In genomic region chr2:6053711-6054393, GRCh38 we compare ENCODE assay signal across 1 cellular context.
TF ChIP-seq lines count a peak whose summit lies in the region.

No MANE protein-coding gene starts in this region.

TF ChIP-seq in GM23338, 12 proteins besides CTCF, POLR2A, EP300 and RAD21:
- TF ChIP-seq, protein P1, sequence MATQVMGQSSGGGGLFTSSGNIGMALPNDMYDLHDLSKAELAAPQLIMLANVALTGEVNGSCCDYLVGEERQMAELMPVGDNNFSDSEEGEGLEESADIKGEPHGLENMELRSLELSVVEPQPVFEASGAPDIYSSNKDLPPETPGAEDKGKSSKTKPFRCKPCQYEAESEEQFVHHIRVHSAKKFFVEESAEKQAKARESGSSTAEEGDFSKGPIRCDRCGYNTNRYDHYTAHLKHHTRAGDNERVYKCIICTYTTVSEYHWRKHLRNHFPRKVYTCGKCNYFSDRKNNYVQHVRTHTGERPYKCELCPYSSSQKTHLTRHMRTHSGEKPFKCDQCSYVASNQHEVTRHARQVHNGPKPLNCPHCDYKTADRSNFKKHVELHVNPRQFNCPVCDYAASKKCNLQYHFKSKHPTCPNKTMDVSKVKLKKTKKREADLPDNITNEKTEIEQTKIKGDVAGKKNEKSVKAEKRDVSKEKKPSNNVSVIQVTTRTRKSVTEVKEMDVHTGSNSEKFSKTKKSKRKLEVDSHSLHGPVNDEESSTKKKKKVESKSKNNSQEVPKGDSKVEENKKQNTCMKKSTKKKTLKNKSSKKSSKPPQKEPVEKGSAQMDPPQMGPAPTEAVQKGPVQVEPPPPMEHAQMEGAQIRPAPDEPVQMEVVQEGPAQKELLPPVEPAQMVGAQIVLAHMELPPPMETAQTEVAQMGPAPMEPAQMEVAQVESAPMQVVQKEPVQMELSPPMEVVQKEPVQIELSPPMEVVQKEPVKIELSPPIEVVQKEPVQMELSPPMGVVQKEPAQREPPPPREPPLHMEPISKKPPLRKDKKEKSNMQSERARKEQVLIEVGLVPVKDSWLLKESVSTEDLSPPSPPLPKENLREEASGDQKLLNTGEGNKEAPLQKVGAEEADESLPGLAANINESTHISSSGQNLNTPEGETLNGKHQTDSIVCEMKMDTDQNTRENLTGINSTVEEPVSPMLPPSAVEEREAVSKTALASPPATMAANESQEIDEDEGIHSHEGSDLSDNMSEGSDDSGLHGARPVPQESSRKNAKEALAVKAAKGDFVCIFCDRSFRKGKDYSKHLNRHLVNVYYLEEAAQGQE (IDR thresholded peaks at IDR 0.05; ENCODE audit: unreplicated experiment): no peak
- TF ChIP-seq STAT1 (IDR thresholded peaks at IDR 0.05; ENCODE audit: unreplicated experiment) (no peak), ZNF114 (CRISPR knock-in tag; IDR thresholded peaks at IDR 0.05) (no peak), EZH2phosphoT487 (IDR thresholded peaks at IDR 0.05; ENCODE audit: unreplicated experiment) (no peak), NANOG (IDR thresholded peaks at IDR 0.05; ENCODE audit: borderline replicate concordance) (no peak), CREB1 (CRISPR knock-in tag; IDR thresholded peaks at IDR 0.05; ENCODE audit: low read depth) (no peak), POLR2AphosphoS5 (IDR thresholded peaks at IDR 0.05; ENCODE audit: low read depth) (no peak), ZNF462 (CRISPR knock-in tag; IDR thresholded peaks at IDR 0.05) (no peak), ZNF331 (CRISPR knock-in tag; IDR thresholded peaks at IDR 0.05; ENCODE audit: low read depth) (no peak), EZH2 (IDR thresholded peaks at IDR 0.05; ENCODE audit: low read depth, unreplicated experiment) (no peak), JUNB (IDR thresholded peaks at IDR 0.05; ENCODE audit: unreplicated experiment) (no peak)
- TF ChIP-seq, protein P2, sequence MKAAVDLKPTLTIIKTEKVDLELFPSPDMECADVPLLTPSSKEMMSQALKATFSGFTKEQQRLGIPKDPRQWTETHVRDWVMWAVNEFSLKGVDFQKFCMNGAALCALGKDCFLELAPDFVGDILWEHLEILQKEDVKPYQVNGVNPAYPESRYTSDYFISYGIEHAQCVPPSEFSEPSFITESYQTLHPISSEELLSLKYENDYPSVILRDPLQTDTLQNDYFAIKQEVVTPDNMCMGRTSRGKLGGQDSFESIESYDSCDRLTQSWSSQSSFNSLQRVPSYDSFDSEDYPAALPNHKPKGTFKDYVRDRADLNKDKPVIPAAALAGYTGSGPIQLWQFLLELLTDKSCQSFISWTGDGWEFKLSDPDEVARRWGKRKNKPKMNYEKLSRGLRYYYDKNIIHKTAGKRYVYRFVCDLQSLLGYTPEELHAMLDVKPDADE (IDR thresholded peaks at IDR 0.05): no peak
TF ChIP-seq in GM23338: peak in this region for 0.
